16 cellular contexts compared by ENCODE assay signal in genomic region chr12:46985816-46986215, GRCh38.
DNase-seq lines count a peak whose midpoint lies in the region; ATAC-seq and TF ChIP-seq lines count a peak whose summit lies in the region.
"Had no signal": no experiment of that assay in that cellular context is flagged by ENCODE, and none has a peak within 500 bp of the region (broad histone marks: within the 10 kb centered on the region; RNA-seq: fewer than 3 reads in every experiment).

No MANE protein-coding gene starts in this region.

- TF ChIP-seq POLR2A in breast epithelium (IDR thresholded peaks at IDR 0.05), result no peak

- no peak overlapping the region for H3K4me3 Mint-ChIP-seq in H9
- H3K4me3 Mint-ChIP-seq: CD4-positive, CD25-positive, alpha-beta regulatory T cell; HFFc6 had no signal

- H3K9ac ChIP-seq in mammary epithelial cell (ENCODE audit: insufficient read depth, low read length) (no peak overlapping the region), H9 (ENCODE audit: extremely low read depth, insufficient read length, low read length) (no peak overlapping the region)
- H3K9ac ChIP-seq: BLaER1 had no signal

- H3K14ac ChIP-seq in H9 (ENCODE audit: insufficient read depth, low read length), result no peak overlapping the region

- H3K18ac ChIP-seq in H9 (ENCODE audit: insufficient read length, low read depth, low read length), result no peak overlapping the region

- no peak overlapping the region for H2BK20ac ChIP-seq in H9 (ENCODE audit: low read depth, low read length, poor library complexity, severe bottlenecking)

- no peak overlapping the region for H4K5ac ChIP-seq in H9 (ENCODE audit: insufficient read length, low read depth, low read length)

- no peaks in the 10 kb centered on the region for H3K9me3 ChIP-seq in mammary epithelial cell (replicated peaks; ENCODE audit: insufficient read depth, low read length)
- H3K9me3 ChIP-seq in breast epithelium, result no peaks in the 10 kb centered on the region
- no peaks in the 10 kb centered on the region for H3K9me3 ChIP-seq in H9 (ENCODE audit: control insufficient read depth, low read depth, low read length)

- CTCF ChIA-PET in mammary epithelial cell (lab: Charles Lee; ENCODE audit: low non-redundant PET), result interaction anchor here (0.7 kb wide), 1 partner anchor 44 kb away, joined by 3 read pairs; no protein-coding TSS in a partner anchor

- H3K4me2 ChIP-seq in mammary epithelial cell (ENCODE audit: insufficient read depth, low read depth, low read length), result no peak overlapping the region
- H3K4me2 ChIP-seq in H9 (ENCODE audit: insufficient read depth, insufficient read length, low read length), result no peak overlapping the region
- H3K4me2 ChIP-seq: BLaER1 had no signal

- no peak overlapping the region for H3T11ph ChIP-seq in H9 (ENCODE audit: low read length)

- H4K91ac ChIP-seq in H9 (ENCODE audit: insufficient read length, low read depth, low read length), result no peak overlapping the region

- no peak overlapping the region for H2AK5ac ChIP-seq in H9 (ENCODE audit: insufficient read length, low read length)

- peaks cover 23 to 26% of the 10 kb centered on the region in 2 experiments for H3K9me3 Mint-ChIP-seq in H9

- H3K4ac ChIP-seq in H9 (ENCODE audit: low read depth, low read length), result no peak overlapping the region

- no peak overlapping the region for H4K8ac ChIP-seq in H9 (replicated peaks; ENCODE audit: insufficient read length, low read depth, low read length)

- BruUV-seq in mammary epithelial cell (replicated peaks; lab: Mats Ljungman, UMichigan), result no TSS peak

- no peaks in the 10 kb centered on the region for H4K20me1 ChIP-seq in mammary epithelial cell (ENCODE audit: insufficient read depth, low read length)
- no peaks in the 10 kb centered on the region for H4K20me1 ChIP-seq in H9 (ENCODE audit: control insufficient read depth, insufficient read depth, insufficient read length)
- H4K20me1 ChIP-seq: BLaER1 had no signal

- no peak overlapping the region for H3K56ac ChIP-seq in H9 (ENCODE audit: insufficient read length, low read depth, low read length)

- no peak overlapping the region for H2BK12ac ChIP-seq in H9 (ENCODE audit: insufficient read length, low read depth, low read length)

- no peaks in the 10 kb centered on the region for H3K23me2 ChIP-seq in H9 (ENCODE audit: insufficient read length, low read depth, low read length, poor library complexity, severe bottlenecking)

- DNase-seq in mammary epithelial cell (no peak), breast epithelium (ENCODE audit: low spot score in 2 of 2) (no peak), KBM-7 (peak; percentile 2), NCI-H748 treated with DMSO at 0.1 percent for 48 hours (lab: John Stamatoyannopoulos, UW) (peak; percentile 7), NCI-H2227 (lab: John Stamatoyannopoulos, UW; ENCODE audit: unreplicated experiment) (no peak), H9 (no peak)
- DNase-seq: 8988T; AML-193; CD4-positive, CD25-positive, alpha-beta regulatory T cell; DMS79; GOT3; HCEC 1CT; HFFc6 had no signal

- no peak overlapping the region for H2BK120ac ChIP-seq in H9 (ENCODE audit: low read depth, low read length, poor library complexity, severe bottlenecking)

- H3K27ac Mint-ChIP-seq in H9, result no peak overlapping the region; a peak in 1 of 7 replicates
- H3K27ac Mint-ChIP-seq: CD4-positive, CD25-positive, alpha-beta regulatory T cell; HFFc6 had no signal

- H2BK15ac ChIP-seq in H9 (ENCODE audit: low read depth, low read length), result no peak overlapping the region

- H3K36me3 Mint-ChIP-seq in H9 (ENCODE audit: insufficient read depth in 1 of 3, low read depth in 3 of 3), result peaks cover 3 to 16% (median 6%) of the 10 kb centered on the region in 3 experiments; a peak in 5 of 7 replicates

- H3K27me3 ChIP-seq in mammary epithelial cell (ENCODE audit: insufficient read depth, low read length) (no peaks in the 10 kb centered on the region), breast epithelium (no peaks in the 10 kb centered on the region), H9 (ENCODE audit: insufficient read depth, low read length) (no peaks in the 10 kb centered on the region)
- H3K27me3 ChIP-seq: BLaER1 had no signal

- peaks cover 4 to 5% of the 10 kb centered on the region in 2 experiments for H3K4me1 Mint-ChIP-seq in H9

- H3K27me3 Mint-ChIP-seq in H9 (ENCODE audit: low read depth), result no peaks in the 10 kb centered on the region

- H3K23ac ChIP-seq in H9 (ENCODE audit: insufficient read length, low read depth, low read length), result no peak overlapping the region

- H3K36me3 ChIP-seq in mammary epithelial cell (ENCODE audit: insufficient read depth, low read length) (no peaks in the 10 kb centered on the region), breast epithelium (no peaks in the 10 kb centered on the region)
- H3K36me3 ChIP-seq: BLaER1 had no signal

- dilution Hi-C loops in mammary epithelial cell (cut with HindIII; ENCODE audit: low sequenced_read_pairs), result no loop called here

- ATAC-seq in HG03432 (IDR thresholded peaks at IDR 0.05; ENCODE audit: unreplicated experiment), result no peak
- ATAC-seq: GM12878 had no signal

- H3K79me1 ChIP-seq in H9 (ENCODE audit: insufficient read depth, low read depth, low read length, poor library complexity, severe bottlenecking), result no peaks in the 10 kb centered on the region

- H3K4me3 ChIP-seq in mammary epithelial cell (replicated peaks in 1 of 3; ENCODE audit: insufficient read depth in 1 of 3, low read depth in 2 of 3, low read length in 3 of 3) (no peak overlapping the region), breast epithelium (no peak overlapping the region)
- H3K4me3 ChIP-seq: BLaER1, GM12878 had no signal

- no peak overlapping the region for H2BK5ac ChIP-seq in H9 (ENCODE audit: insufficient read length, low read length)

- H2AFZ ChIP-seq in mammary epithelial cell (ENCODE audit: low read depth, low read length), result peak overlapping the region; percentile 37
- H2AFZ ChIP-seq in H9 (ENCODE audit: low read length), result no peak overlapping the region

- H3K79me2 ChIP-seq in mammary epithelial cell (ENCODE audit: insufficient read depth, low read length) (no peaks in the 10 kb centered on the region), H9 (ENCODE audit: insufficient read depth, low read length) (no peaks in the 10 kb centered on the region)

- intact Hi-C loops in mammary epithelial cell (cut with micrococcal nuclease), result loop anchor here (2.0 kb wide), 2 partner anchors 51 to 311 kb away; no protein-coding TSS in a partner anchor
- intact Hi-C loops in breast epithelium (cut with DNase I; ENCODE audit: low total_unique reads), result no loop called here

- H3K4me1 ChIP-seq in mammary epithelial cell (ENCODE audit: insufficient read depth, low read length), result peaks cover 20% of the 10 kb centered on the region
- H3K4me1 ChIP-seq in breast epithelium, result no peaks in the 10 kb centered on the region
- no peaks in the 10 kb centered on the region for H3K4me1 ChIP-seq in H9 (ENCODE audit: insufficient read depth, low read length)
- H3K4me1 ChIP-seq: BLaER1 had no signal

- no peak for TF ChIP-seq CTCF in mammary epithelial cell (conservative IDR thresholded peaks at IDR 0.05 in 1 of 2, IDR thresholded peaks at IDR 0.05 in 1 of 2; ENCODE audit: extremely low read depth in 1 of 2, insufficient read depth in 1 of 2, low read depth in 1 of 2, low read length in 2 of 2)
- TF ChIP-seq CTCF in breast epithelium (IDR thresholded peaks at IDR 0.05), result no peak
- no peak for TF ChIP-seq CTCF in H9 (conservative IDR thresholded peaks at IDR 0.05)

- H3K27ac ChIP-seq in mammary epithelial cell (ENCODE audit: insufficient read depth, low read depth, low read length), result no peak overlapping the region
- no peak overlapping the region for H3K27ac ChIP-seq in breast epithelium
- no peak overlapping the region for H3K27ac ChIP-seq in H9 (ENCODE audit: insufficient read length, low read depth, low read length)
- H3K27ac ChIP-seq: BLaER1 had no signal

- in situ Hi-C loops in mammary epithelial cell (cut with MboI; ENCODE audit: low sequenced_read_pairs in 2 of 2) (no loop called here), KBM-7 (cut with MboI; ENCODE audit: low pct_unique_long_range_greater_than_20kb, low sequenced_read_pairs) (no loop called here)

Comparison
In these comparisons a context has a peak if more than half of its experiments do, and no peak if none do; other contexts are left out.
1. DNase-seq: peak in KBM-7 (single experiment) and NCI-H748 treated with DMSO at 0.1 percent for 48 hours (single experiment); none in mammary epithelial cell (single experiment), breast epithelium (0 of 2), NCI-H2227 (single experiment) and H9 (single experiment).